16 cellular contexts compared by ENCODE assay signal in genomic region chr12:94304012-94304411, GRCh38.
"Had no signal": no experiment of that assay in that cellular context is flagged by ENCODE, and none has a peak within 500 bp of the region (broad histone marks: within the 10 kb centered on the region; RNA-seq: fewer than 3 reads in every experiment).

No MANE protein-coding gene starts in this region.

- H3K4me1 ChIP-seq: foreskin keratinocyte had no signal

- H3K9ac ChIP-seq: neural progenitor cell had no signal

- H3K27me3 ChIP-seq: foreskin keratinocyte, neural progenitor cell, suprapubic skin, upper lobe of left lung had no signal

- H3K4me3 ChIP-seq: lower lobe of right lung, neural progenitor cell, suprapubic skin, upper lobe of left lung had no signal

- H2AFZ ChIP-seq: neural progenitor cell had no signal

- DNase-seq: activated CD4-positive, alpha-beta T cell treated with anti-CD3 and anti-CD28 coated beads for 1 hour; activated CD4-positive, alpha-beta T cell treated with anti-CD3 and anti-CD28 coated beads, Interleukin-2, amount 50 U/mL, for 48 hours; activated naive CD4-positive, alpha-beta T cell treated with Interleukin-2 at 50 U/mL for 16 hours; activated naive CD8-positive, alpha-beta T cell treated with anti-CD3 and anti-CD28 coated beads, Interleukin-2, amount 10 ng/mL, durations not matched to agents 7 days and 5 days; activated T-cell treated with anti-CD3 and anti-CD28 coated beads, Interleukin-2, amount 50 U/mL, for 1 hour; amygdala; foreskin keratinocyte; hippocampal formation; lower lobe of right lung; midbrain; stimulated activated CD4-positive, alpha-beta T cell treated with anti-CD3 and anti-CD28 coated beads, Interleukin-2, amount 100 ng/mL, for 24 hours; stimulated activated naive CD8-positive, alpha-beta T cell treated with anti-CD3 and anti-CD28 coated beads, Interleukin-15, amount 100 ng/mL, for 72 hours; upper lobe of left lung; WERI-Rb-1 had no signal

- H3K9me3 ChIP-seq: lower lobe of right lung, suprapubic skin, upper lobe of left lung had no signal

- H3K4me2 ChIP-seq: neural progenitor cell had no signal

- ATAC-seq: foreskin keratinocyte; stimulated activated naive CD8-positive, alpha-beta T cell treated with anti-CD3 and anti-CD28 coated beads, Interleukin-15, amount 100 ng/mL, for 72 hours had no signal

- H3K27ac ChIP-seq: foreskin keratinocyte, lower lobe of right lung, neural progenitor cell, suprapubic skin, WERI-Rb-1 had no signal
